In the genomic region with DNA sequence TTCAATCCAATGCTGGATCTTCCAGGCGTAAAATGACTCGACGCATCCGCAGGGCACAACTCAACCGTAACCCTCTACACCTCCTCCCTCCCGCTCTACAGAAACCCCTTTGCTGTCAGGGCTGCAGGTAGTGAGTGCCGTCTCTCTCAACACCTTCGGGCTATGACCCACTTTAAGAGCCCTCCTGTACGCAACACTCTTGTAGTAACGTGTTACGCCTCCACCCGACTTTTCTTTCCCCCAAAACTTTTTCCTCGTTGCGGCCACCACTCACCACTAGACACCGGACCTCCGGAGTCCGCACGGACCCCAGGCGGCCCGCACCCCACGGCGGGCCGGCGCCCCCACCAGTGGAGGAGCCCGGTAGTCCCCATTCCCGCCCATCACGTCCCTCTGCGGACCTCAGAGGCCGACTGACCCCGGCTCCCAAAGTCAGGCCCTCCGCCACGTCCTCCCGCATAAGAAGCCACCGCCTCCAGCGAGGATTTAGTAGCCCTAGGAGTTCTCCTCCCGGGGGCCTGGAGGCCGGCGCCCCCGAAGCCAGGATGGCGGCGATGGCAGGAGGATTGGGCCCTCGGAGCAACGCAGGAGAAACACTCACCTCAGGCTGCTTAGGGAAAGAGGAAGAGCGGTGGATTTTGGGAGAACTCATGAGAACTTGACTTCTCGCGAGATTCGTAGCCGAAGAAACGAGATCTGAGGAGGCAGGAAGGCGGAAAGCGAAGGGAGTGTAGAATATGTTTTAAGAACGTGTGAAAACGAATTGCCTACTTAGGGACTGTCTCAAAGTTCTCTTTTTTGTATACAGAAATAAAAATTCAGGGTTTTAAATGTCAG, we compare ENCODE assay signal across 8 cellular contexts. TPM values are rescaled to one million over a fixed set of nuclear protein-coding genes. Genes with fewer than 3 reads are reported as not detected.
DNase-seq lines count a peak whose midpoint lies in the region; ATAC-seq and TF ChIP-seq lines count a peak whose summit lies in the region.

A gene (minus strand): TSS at position 609 of the 837 bp plus-strand sequence.

- H4K20me1 ChIP-seq in KMS-11 (ENCODE audit: insufficient read depth): peaks cover 11% of the 10 kb centered on the region; the same call in 1 of the 2 replicates

- H3K36me3 ChIP-seq in KMS-11 (ENCODE audit: insufficient read depth): peaks cover 40% of the 10 kb centered on the region; the same call in 1 of the 2 replicates
- peaks cover 0 to 34% (median 0%) of the 10 kb centered on the region in 3 donors for H3K36me3 ChIP-seq in Peyer's patch
- peaks cover 32 to 41% (median 34%) of the 10 kb centered on the region in 4 donors for H3K36me3 ChIP-seq in esophagus muscularis mucosa
- H3K36me3 ChIP-seq in muscle layer of duodenum (ENCODE audit: control insufficient read depth in 1 of 2, insufficient read depth in 2 of 2, low read length in 2 of 2): peaks cover 37 to 42% of the 10 kb centered on the region in 2 donors

- H3K79me2 ChIP-seq in KMS-11 (ENCODE audit: insufficient read depth, low read depth): peaks cover 34% of the 10 kb centered on the region

- intact Hi-C loops in esophagus muscularis mucosa (cut with DNase I): loop anchor here (10.0 kb wide), 2 partner anchors 323 to 793 kb away; a partner anchor contains a TSS

- H3K27ac ChIP-seq in KMS-11 (peak within 1 kb of the TSS; percentile 92), Peyer's patch (peak within 1 kb of the TSS; percentile 78 to 96 (median 88)), esophagus muscularis mucosa (replicated peaks in 1 of 4) (peak within 1 kb of the TSS; percentile 89 to 95 (median 94)), muscle layer of duodenum (ENCODE audit: low read length) (peak within 1 kb of the TSS; percentile 96)

- H3K4me3 ChIP-seq in KMS-11 (IDR thresholded peaks at IDR 0.05; ENCODE audit: insufficient read depth, low read depth, low read length) (peak within 1 kb of the TSS; percentile 30), Peyer's patch (peak within 1 kb of the TSS; percentile 60 to 84 (median 76)), esophagus muscularis mucosa (peak within 1 kb of the TSS; percentile 65 to 94 (median 90)), muscle layer of duodenum (ENCODE audit: low read depth in 1 of 2, low read length in 2 of 2) (peak within 1 kb of the TSS; percentile 84 to 93)

- peak; percentile 99 for DNase-seq in DMS 273 (lab: John Stamatoyannopoulos, UW; ENCODE audit: unreplicated experiment)
- peak; percentile 80 to 97 (median 91) for DNase-seq in Peyer's patch
- DNase-seq in activated T-cell treated with anti-CD3 and anti-CD28 coated beads, Interleukin-2, amount 50 U/mL, for 48 hours: peak; percentile 89
- peak; percentile 97 for DNase-seq in esophagus muscularis mucosa (ENCODE audit: extremely low spot score)
- DNase-seq in stimulated activated CD8-positive, alpha-beta memory T cell treated with anti-CD3 and anti-CD28 coated beads, Interleukin-7, amount 100 ng/mL, for 4 hours (ENCODE audit: low read depth in 2 of 2): peak; percentile 69 to 85

- peak; percentile 77 to 95 for TF ChIP-seq POLR2A in Peyer's patch (IDR thresholded peaks at IDR 0.05)
- peak; percentile 97 for TF ChIP-seq POLR2A in esophagus muscularis mucosa (IDR thresholded peaks at IDR 0.05; ENCODE audit: low read depth)

- peaks cover 38% of the 10 kb centered on the region for H3K4me1 ChIP-seq in KMS-11 (ENCODE audit: low read depth, poor library complexity, severe bottlenecking)
- H3K4me1 ChIP-seq in Peyer's patch: peaks cover 0 to 13% (median 8%) of the 10 kb centered on the region in 4 donors
- H3K4me1 ChIP-seq in esophagus muscularis mucosa: peaks cover 21 to 42% (median 31%) of the 10 kb centered on the region in 4 donors
- H3K4me1 ChIP-seq in muscle layer of duodenum (ENCODE audit: control insufficient read depth in 1 of 2, insufficient read depth in 2 of 2, low read length in 2 of 2): peaks cover 7 to 26% of the 10 kb centered on the region in 2 donors

- TF ChIP-seq CTCF in KMS-11 (conservative IDR thresholded peaks at IDR 0.05; ENCODE audit: low read depth, low read length): no peak
- TF ChIP-seq CTCF in Peyer's patch (IDR thresholded peaks at IDR 0.05): no peak
- peak in 1 of 3 experiments; percentile 20 for TF ChIP-seq CTCF in esophagus muscularis mucosa (IDR thresholded peaks at IDR 0.05)

- ATAC-seq in GM21529 (IDR thresholded peaks at IDR 0.05; ENCODE audit: unreplicated experiment): peak; percentile 75

- H3K4me2 ChIP-seq in KMS-11: peak within 1 kb of the TSS; percentile 97

- WGBS in esophagus muscularis mucosa: 2% methylated on average over 30 of the region's 53 CpGs

- TF ChIP-seq EP300 in esophagus muscularis mucosa (IDR thresholded peaks at IDR 0.05): no peak

- peak within 1 kb of the TSS; percentile 98 for H3K9ac ChIP-seq in KMS-11

- H3K27me3 ChIP-seq in KMS-11 (ENCODE audit: insufficient read depth, low read depth): no peaks in the 10 kb centered on the region
- no peaks in the 10 kb centered on the region for H3K27me3 ChIP-seq in Peyer's patch
- no peaks in the 10 kb centered on the region for H3K27me3 ChIP-seq in esophagus muscularis mucosa
- no peaks in the 10 kb centered on the region for H3K27me3 ChIP-seq in muscle layer of duodenum (ENCODE audit: low read depth, low read length)

- H2AFZ ChIP-seq in KMS-11 (ENCODE audit: low read depth): peak within 1 kb of the TSS; percentile 37

- H3K9me3 ChIP-seq in Peyer's patch (no peaks in the 10 kb centered on the region), esophagus muscularis mucosa (no peaks in the 10 kb centered on the region), muscle layer of duodenum (ENCODE audit: control insufficient read depth in 1 of 2, low read length in 2 of 2) (no peaks in the 10 kb centered on the region)

RNA-seq across cellular contexts. Expression of the gene that starts here (rescaled TPM):
- total RNA-seq in Peyer's patch: 1,000 to 10,000 TPM in 2 of 4 donors, 100 to 1,000 TPM in 2; 845 to 1,874 (median 991) TPM
- 1,000 to 10,000 TPM; 1,026 to 2,712 (median 2,009) TPM for total RNA-seq in esophagus muscularis mucosa

Comparison
In these comparisons a context has a peak if more than half of its experiments do, and no peak if none do; other contexts are left out.
1. Peak in every context shown above with its lines: DNase-seq, ATAC-seq, H3K4me3 ChIP-seq and H3K27ac ChIP-seq.
2. H3K4me3 ChIP-seq: peak in every context shown above with its lines; median percentile 90 in esophagus muscularis mucosa; 88 in muscle layer of duodenum; 76 in Peyer's patch; 30 in KMS-11.